Comparison of ENCODE assay signal across 17 cellular contexts in genomic region chrX:71935542-71935941, GRCh38. TPM values are rescaled to one million over a fixed set of nuclear protein-coding genes. Genes with fewer than 3 reads are reported as not detected.
DNase-seq lines count a peak whose midpoint lies in the region; ATAC-seq, FAIRE-seq and TF ChIP-seq lines count a peak whose summit lies in the region.
"Had no signal": no experiment of that assay in that cellular context is flagged by ENCODE, and none has a peak within 500 bp of the region (broad histone marks: within the 10 kb centered on the region; RNA-seq: fewer than 3 reads in every experiment).

No MANE protein-coding gene starts in this region.

- 22% methylated on average over 2 of the region's 2 CpGs for WGBS in HUES64
- WGBS in HepG2 (ENCODE audit: low lambda C conversion rate), result 0% methylated on average over 2 of the region's 2 CpGs

- peak; percentile 70 for DNase-seq in cerebellar cortex (ENCODE audit: low spot score)
- peak; percentile 27 for DNase-seq in iPS-NIHi11 (ENCODE audit: low spot score)
- DNase-seq in HepG2 (ENCODE audit: low spot score), result no peak
- no peak for DNase-seq in GM12892 (ENCODE audit: insufficient read length)
- no peak for DNase-seq in A673 (ENCODE audit: low spot score)
- DNase-seq: activated CD4-positive, CD25-positive, alpha-beta regulatory T cell treated with anti-CD3 and anti-CD28 coated beads, Interleukin-2, amount 50 U/mL, for 72 hours; activated gamma-delta T cell treated with Interleukin-2 at 50 U/mL for 16 hours; BE2C; DMS53; H7; MG63; NCI-H2029; stimulated activated naive CD8-positive, alpha-beta T cell treated with anti-CD3 and anti-CD28 coated beads, Interleukin-15, amount 100 ng/mL, for 72 hours had no signal

- POLR2A ChIA-PET in HepG2 (lab: Yijun Ruan, JAX) (no interaction called here), A673 (lab: Charles Lee; ENCODE audit: low non-redundant PET) (no interaction called here)

- in situ Hi-C loops in HepG2 (cut with HindIII; ENCODE audit: extremely low pct_ligation_motif_present, low pct_unique_long_range_greater_than_20kb), result no loop called here

- no peak for TF ChIP-seq RAD21 in HepG2 (CRISPR knock-in tag; IDR thresholded peaks at IDR 0.05)

- H3K27ac ChIP-seq in HUES64 (ENCODE audit: low read depth, low read length) (peak overlapping the region; percentile 89), temporal lobe (ENCODE audit: low read depth, low read length) (peak overlapping the region; percentile 10), HepG2 (ENCODE audit: extremely low read length, insufficient read depth, low read length) (no peak overlapping the region), A673 (ENCODE audit: low read depth, low read length, poor library complexity, severe bottlenecking) (no peak overlapping the region)

- H3K9me3 ChIP-seq in HUES64 (ENCODE audit: insufficient read depth, low read depth, low read length), result no peaks in the 10 kb centered on the region
- no peaks in the 10 kb centered on the region for H3K9me3 ChIP-seq in HepG2 (ENCODE audit: low read length)
- no peaks in the 10 kb centered on the region for H3K9me3 ChIP-seq in A673 (ENCODE audit: low read depth, low read length, poor library complexity, severe bottlenecking)
- H3K9me3 ChIP-seq: BE2C, MG63 had no signal

- CTCF ChIA-PET in HepG2 (lab: Yijun Ruan, JAX; ENCODE audit: low intra/inter-chr PET ratio, low total read pairs), result no interaction called here
- CTCF ChIA-PET in A673 (lab: Charles Lee), result no interaction called here

- TF ChIP-seq EP300 in HepG2 (IDR thresholded peaks at IDR 0.05; ENCODE audit: low read depth in 2 of 2, low read length in 2 of 2) (no peak), HepG2 (CRISPR knock-in tag; IDR thresholded peaks at IDR 0.05; ENCODE audit: borderline replicate concordance) (no peak)

- TF ChIP-seq POLR2A in HepG2 (IDR thresholded peaks at IDR 0.05; ENCODE audit: insufficient read depth in 1 of 2, low read depth in 2 of 2, low read length in 2 of 2) (no peak), GM12892 (IDR thresholded peaks at IDR 0.05; ENCODE audit: low read depth, low read length) (no peak)

- TF ChIP-seq CTCF in HepG2 (CRISPR knock-in tag; IDR thresholded peaks at IDR 0.05) (no peak), A673 (conservative IDR thresholded peaks at IDR 0.05; ENCODE audit: low read depth, low read length) (no peak)

- H3K36me3 ChIP-seq in HUES64 (ENCODE audit: insufficient read depth, low read length), result no peaks in the 10 kb centered on the region
- H3K36me3 ChIP-seq in HepG2 (replicated peaks in 1 of 2; ENCODE audit: control insufficient read depth in 1 of 2, insufficient read depth in 2 of 2, low read length in 2 of 2), result no peaks in the 10 kb centered on the region
- no peaks in the 10 kb centered on the region for H3K36me3 ChIP-seq in A673 (ENCODE audit: insufficient read depth, low read length, poor library complexity, severe bottlenecking)
- H3K36me3 ChIP-seq: BE2C, MG63 had no signal

- FAIRE-seq in HepG2 (lab: Jason Lieb, UNC) (no peak), GM12892 (lab: Jason Lieb, UNC) (no peak)

- H2AFZ ChIP-seq in HepG2 (ENCODE audit: low read length), result no peak overlapping the region

- no peaks in the 10 kb centered on the region for H3K27me3 ChIP-seq in HUES64 (ENCODE audit: insufficient read depth, low read length)
- H3K27me3 ChIP-seq in HepG2 (ENCODE audit: control insufficient read depth in 1 of 2, insufficient read depth in 2 of 2, low read length in 2 of 2), result no peaks in the 10 kb centered on the region
- no peaks in the 10 kb centered on the region for H3K27me3 ChIP-seq in A673 (replicated peaks; ENCODE audit: insufficient read depth, low read depth, low read length, poor library complexity)
- H3K27me3 ChIP-seq: BE2C, MG63 had no signal

- intact Hi-C loops in HepG2 (cut with micrococcal nuclease; ENCODE audit: unreplicated experiment) (no loop called here), A673 (cut with micrococcal nuclease; ENCODE audit: unreplicated experiment) (no loop called here)

- H3K9ac ChIP-seq in HUES64 (ENCODE audit: low read depth, low read length) (peak overlapping the region; percentile 42; the same call in 1 of the 2 replicates), HepG2 (ENCODE audit: insufficient read depth, low read depth, low read length) (no peak overlapping the region)

- H4K20me1 ChIP-seq in HepG2 (ENCODE audit: insufficient read depth, low read length), result no peaks in the 10 kb centered on the region

- H3K79me2 ChIP-seq in HepG2 (ENCODE audit: insufficient read depth, low read length), result no peaks in the 10 kb centered on the region

- BruUV-seq in HepG2 (replicated peaks; lab: Mats Ljungman, UMichigan) (no TSS peak), A673 (replicated peaks; lab: Mats Ljungman, UMichigan) (no TSS peak)

- H3K4me2 ChIP-seq in HepG2 (ENCODE audit: low read depth, low read length), result no peak overlapping the region

- H3K4me1 ChIP-seq in HUES64 (ENCODE audit: insufficient read depth, low read length), result peaks cover 23% of the 10 kb centered on the region
- H3K4me1 ChIP-seq in HepG2 (ENCODE audit: insufficient read depth, low read length), result no peaks in the 10 kb centered on the region
- H3K4me1 ChIP-seq in A673 (ENCODE audit: insufficient read depth, low read length, poor library complexity, severe bottlenecking), result no peaks in the 10 kb centered on the region
- H3K4me1 ChIP-seq: BE2C had no signal

- H3K4me3 ChIP-seq in HUES64 (ENCODE audit: low read length) (no peak overlapping the region), HepG2 (replicated peaks in 1 of 3; ENCODE audit: insufficient read depth in 1 of 3, low read depth in 2 of 3, low read length in 3 of 3) (no peak overlapping the region), A673 (ENCODE audit: low read depth, low read length, poor library complexity, severe bottlenecking) (no peak overlapping the region)
- H3K4me3 ChIP-seq: coronary artery, MG63 had no signal

- ATAC-seq in HepG2, result no peak
- no peak for ATAC-seq in HG02870 (IDR thresholded peaks at IDR 0.05; ENCODE audit: unreplicated experiment)
- ATAC-seq: stimulated activated naive CD8-positive, alpha-beta T cell treated with anti-CD3 and anti-CD28 coated beads, Interleukin-15, amount 100 ng/mL, for 72 hours had no signal

TF ChIP-seq in HepG2, 621 proteins besides CTCF, POLR2A, EP300 and RAD21 (continues in another document):
- TF ChIP-seq, protein P1, sequence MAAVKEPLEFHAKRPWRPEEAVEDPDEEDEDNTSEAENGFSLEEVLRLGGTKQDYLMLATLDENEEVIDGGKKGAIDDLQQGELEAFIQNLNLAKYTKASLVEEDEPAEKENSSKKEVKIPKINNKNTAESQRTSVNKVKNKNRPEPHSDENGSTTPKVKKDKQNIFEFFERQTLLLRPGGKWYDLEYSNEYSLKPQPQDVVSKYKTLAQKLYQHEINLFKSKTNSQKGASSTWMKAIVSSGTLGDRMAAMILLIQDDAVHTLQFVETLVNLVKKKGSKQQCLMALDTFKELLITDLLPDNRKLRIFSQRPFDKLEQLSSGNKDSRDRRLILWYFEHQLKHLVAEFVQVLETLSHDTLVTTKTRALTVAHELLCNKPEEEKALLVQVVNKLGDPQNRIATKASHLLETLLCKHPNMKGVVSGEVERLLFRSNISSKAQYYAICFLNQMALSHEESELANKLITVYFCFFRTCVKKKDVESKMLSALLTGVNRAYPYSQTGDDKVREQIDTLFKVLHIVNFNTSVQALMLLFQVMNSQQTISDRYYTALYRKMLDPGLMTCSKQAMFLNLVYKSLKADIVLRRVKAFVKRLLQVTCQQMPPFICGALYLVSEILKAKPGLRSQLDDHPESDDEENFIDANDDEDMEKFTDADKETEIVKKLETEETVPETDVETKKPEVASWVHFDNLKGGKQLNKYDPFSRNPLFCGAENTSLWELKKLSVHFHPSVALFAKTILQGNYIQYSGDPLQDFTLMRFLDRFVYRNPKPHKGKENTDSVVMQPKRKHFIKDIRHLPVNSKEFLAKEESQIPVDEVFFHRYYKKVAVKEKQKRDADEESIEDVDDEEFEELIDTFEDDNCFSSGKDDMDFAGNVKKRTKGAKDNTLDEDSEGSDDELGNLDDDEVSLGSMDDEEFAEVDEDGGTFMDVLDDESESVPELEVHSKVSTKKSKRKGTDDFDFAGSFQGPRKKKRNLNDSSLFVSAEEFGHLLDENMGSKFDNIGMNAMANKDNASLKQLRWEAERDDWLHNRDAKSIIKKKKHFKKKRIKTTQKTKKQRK (IDR thresholded peaks at IDR 0.05; ENCODE audit: low read length), result no peak

RNA-seq across cellular contexts. Expression of gene NHSL2, which starts 24.9 kb away (rescaled TPM):
- 4.6 TPM for polyA plus RNA-seq in HUES64 (2013, experiment 1 of 2)
- polyA plus RNA-seq in HUES64 (2013, experiment 2 of 2), result 6.0 TPM
- total RNA-seq in temporal lobe (1.7 TPM), HepG2 (2016; rRNA removed; fragmentation: Illumina TruSeq; extraction: Trizol) (not detected in 2 replicates), A673 (2021) (0.58 and 0.66 TPM in 2 replicates)
- not detected in 2 replicates for total RNA-seq in HepG2 (2016; cell fraction: cytosol; rRNA removed; fragmentation: Illumina TruSeq; extraction: Trizol; ENCODE audit: low read depth)
- total RNA-seq in HepG2 (2016; cell fraction: insoluble cytoplasmic fraction; rRNA removed; fragmentation: Illumina TruSeq; extraction: Trizol), result not detected in 2 replicates
- total RNA-seq in HepG2 (2016; cell fraction: membrane; rRNA removed; fragmentation: Illumina TruSeq; extraction: Trizol), result not detected in 2 replicates
- total RNA-seq in HepG2 (2016; cell fraction: nucleus; rRNA removed; fragmentation: Illumina TruSeq; extraction: Trizol), result not detected in 2 replicates
- polyA plus RNA-seq in HepG2 (2011; rRNA removed), result not detected in 2 replicates
- polyA plus RNA-seq in HepG2 (2011; cell fraction: cytosol; rRNA removed), result not detected in 2 replicates
- not detected in 2 replicates for polyA plus RNA-seq in HepG2 (2011; cell fraction: nucleus; rRNA removed)
- not detected in 2 replicates for polyA plus RNA-seq in HepG2 (2012)
- not detected in 2 replicates for polyA plus RNA-seq in HepG2 (2016; cell fraction: cytosol; fragmentation: Illumina TruSeq; extraction: Trizol; ENCODE audit: low read depth)
- polyA plus RNA-seq in HepG2 (2016; cell fraction: insoluble cytoplasmic fraction; fragmentation: Illumina TruSeq; extraction: Trizol; ENCODE audit: low read depth), result not detected in 2 replicates
- not detected in 2 replicates for polyA plus RNA-seq in HepG2 (2016; cell fraction: membrane; fragmentation: Illumina TruSeq; extraction: Trizol; ENCODE audit: low read depth)
- polyA plus RNA-seq in HepG2 (2016; cell fraction: nucleus; fragmentation: Illumina TruSeq; extraction: Trizol; ENCODE audit: insufficient read depth, low read depth), result not detected in 2 replicates
- polyA minus RNA-seq in HepG2 (2011; rRNA and poly(A)+ RNA removed; ENCODE audit: low replicate concordance), result not detected in 2 replicates
- not detected in 2 replicates for polyA minus RNA-seq in HepG2 (2011; cell fraction: cytosol; rRNA and poly(A)+ RNA removed)
- not detected in 2 replicates for polyA minus RNA-seq in HepG2 (2011; cell fraction: nucleus; rRNA and poly(A)+ RNA removed)
- 0.08 TPM for polyA plus RNA-seq in GM12892 (2012; ENCODE audit: missing spikeins)

Comparison
In these comparisons a context has a peak if more than half of its experiments do, and no peak if none do; other contexts are left out.
1. H3K27ac ChIP-seq: peak in HUES64 (single experiment) and temporal lobe (single experiment); none in HepG2 (single experiment) and A673 (single experiment).
2. DNase-seq: peak in cerebellar cortex (single experiment) and iPS-NIHi11 (single experiment); none in HepG2 (single experiment), GM12892 (single experiment) and A673 (single experiment).